8 cellular contexts compared by ENCODE assay signal in genomic region chr5:32504923-32505596, GRCh38.
A peak's percentile ranks its signal among the peaks of the same experiment; 100 is the strongest.
DNase-seq lines count a peak whose midpoint lies in the region; ATAC-seq and TF ChIP-seq lines count a peak whose summit lies in the region.

No MANE protein-coding gene starts in this region.

- ATAC-seq in left lung = peak; percentile 80
- no peak for ATAC-seq in activated T-helper 17 cell treated with anti-CD3 and anti-CD28 coated beads, Interleukin-2, amount 50 U/mL, for 72 hours (replicated peaks)
- ATAC-seq in activated CD8-positive, alpha-beta memory T cell treated with anti-CD3 and anti-CD28 coated beads, Interleukin-2, amount 10 ng/mL, durations not matched to agents 7 days and 5 days = no peak

- H3K36me3 ChIP-seq in left lung (no peaks in the 10 kb centered on the region), thymus (ENCODE audit: control insufficient read depth, insufficient read depth) (no peaks in the 10 kb centered on the region)

- peaks cover 0 to 50% of the 10 kb centered on the region in 2 donors for H3K27me3 ChIP-seq in left lung
- H3K27me3 ChIP-seq in thymus (ENCODE audit: control insufficient read depth, insufficient read depth) = no peaks in the 10 kb centered on the region

- peak; percentile 90 for DNase-seq in HCEC 1CT
- peak; percentile 89 for DNase-seq in NCI-H2196 (lab: John Stamatoyannopoulos, UW; ENCODE audit: unreplicated experiment)
- peak; percentile 60 for DNase-seq in MCF 10A (ENCODE audit: unreplicated experiment)
- peak in 1 of 2 donors; percentile 56 for DNase-seq in left lung
- DNase-seq in GM10248 (ENCODE audit: extremely low spot score) = no peak
- no peak for DNase-seq in activated CD8-positive, alpha-beta memory T cell treated with anti-CD3 and anti-CD28 coated beads, Interleukin-2, amount 10 ng/mL, durations not matched to agents 7 days and 5 days

- TF ChIP-seq CTCF in MCF 10A (IDR thresholded peaks at IDR 0.05; ENCODE audit: unreplicated experiment) (no peak), left lung (IDR thresholded peaks at IDR 0.05) (no peak), GM10248 (IDR thresholded peaks at IDR 0.05; ENCODE audit: control extremely low read depth, extremely low read depth, low read depth, missing control alignments) (no peak)

- CTCF ChIA-PET in MCF 10A (lab: Yijun Ruan, JAX) = interaction anchor here (0.7 to 4.9 kb wide), 5 partner anchors 16 to 461 kb away, joined by 3 to 42 read pairs (median 3); no protein-coding TSS in a partner anchor
- CTCF ChIA-PET in GM10248 (lab: Yijun Ruan, JAX) = interaction anchor here (1.2 to 3.8 kb wide), 4 partner anchors 9 to 85 kb away, joined by 3 to 33 read pairs (median 12); no protein-coding TSS in a partner anchor
- CTCF ChIA-PET in activated CD8-positive, alpha-beta memory T cell treated with anti-CD3 and anti-CD28 coated beads, Interleukin-2, amount 10 ng/mL, durations not matched to agents 7 days and 5 days (lab: Charles Lee) = interaction anchor here (2.0 kb wide), 1 partner anchor 85 kb away, joined by 12 read pairs; no protein-coding TSS in a partner anchor

- no TSS peak for BruUV-seq in MCF 10A (replicated peaks; lab: Mats Ljungman, UMichigan)

- no peak overlapping the region for H3K4me3 Mint-ChIP-seq in MCF 10A (ENCODE audit: unreplicated experiment)
- H3K4me3 Mint-ChIP-seq in activated T-helper 17 cell treated with anti-CD3 and anti-CD28 coated beads, Interleukin-2, amount 50 U/mL, for 72 hours = no peak overlapping the region
- H3K4me3 Mint-ChIP-seq in activated CD8-positive, alpha-beta memory T cell treated with anti-CD3 and anti-CD28 coated beads, Interleukin-2, amount 10 ng/mL, durations not matched to agents 7 days and 5 days = no peak overlapping the region

- peak overlapping the region in 1 of 2 donors; percentile 26 for H3K27ac ChIP-seq in left lung
- peak overlapping the region; percentile 31 for H3K27ac ChIP-seq in thymus (ENCODE audit: low read depth)

- no peak overlapping the region for H3K27ac Mint-ChIP-seq in MCF 10A (ENCODE audit: low read depth, unreplicated experiment)
- no peak overlapping the region for H3K27ac Mint-ChIP-seq in activated T-helper 17 cell treated with anti-CD3 and anti-CD28 coated beads, Interleukin-2, amount 50 U/mL, for 72 hours
- no peak overlapping the region for H3K27ac Mint-ChIP-seq in activated CD8-positive, alpha-beta memory T cell treated with anti-CD3 and anti-CD28 coated beads, Interleukin-2, amount 10 ng/mL, durations not matched to agents 7 days and 5 days

- H3K9me3 ChIP-seq in left lung = no peaks in the 10 kb centered on the region
- no peaks in the 10 kb centered on the region for H3K9me3 ChIP-seq in thymus (ENCODE audit: control insufficient read depth)

- H3K4me1 ChIP-seq in left lung (peaks cover 0 to 16% of the 10 kb centered on the region in 2 donors), thymus (ENCODE audit: control insufficient read depth, insufficient read depth, low read length) (peaks cover 6% of the 10 kb centered on the region)

- no peaks in the 10 kb centered on the region for H3K9me3 Mint-ChIP-seq in MCF 10A (ENCODE audit: unreplicated experiment)
- no peaks in the 10 kb centered on the region for H3K9me3 Mint-ChIP-seq in activated T-helper 17 cell treated with anti-CD3 and anti-CD28 coated beads, Interleukin-2, amount 50 U/mL, for 72 hours
- no peaks in the 10 kb centered on the region for H3K9me3 Mint-ChIP-seq in activated CD8-positive, alpha-beta memory T cell treated with anti-CD3 and anti-CD28 coated beads, Interleukin-2, amount 10 ng/mL, durations not matched to agents 7 days and 5 days (ENCODE audit: low read depth)

- peaks cover 6% of the 10 kb centered on the region for H3K4me1 Mint-ChIP-seq in MCF 10A (ENCODE audit: insufficient read depth, unreplicated experiment)
- peaks cover 8% of the 10 kb centered on the region for H3K4me1 Mint-ChIP-seq in activated T-helper 17 cell treated with anti-CD3 and anti-CD28 coated beads, Interleukin-2, amount 50 U/mL, for 72 hours
- H3K4me1 Mint-ChIP-seq in activated CD8-positive, alpha-beta memory T cell treated with anti-CD3 and anti-CD28 coated beads, Interleukin-2, amount 10 ng/mL, durations not matched to agents 7 days and 5 days = peaks cover 4% of the 10 kb centered on the region

- no peaks in the 10 kb centered on the region for H3K36me3 Mint-ChIP-seq in MCF 10A (ENCODE audit: insufficient read depth, unreplicated experiment)
- H3K36me3 Mint-ChIP-seq in activated T-helper 17 cell treated with anti-CD3 and anti-CD28 coated beads, Interleukin-2, amount 50 U/mL, for 72 hours (ENCODE audit: low read depth) = no peaks in the 10 kb centered on the region
- H3K36me3 Mint-ChIP-seq in activated CD8-positive, alpha-beta memory T cell treated with anti-CD3 and anti-CD28 coated beads, Interleukin-2, amount 10 ng/mL, durations not matched to agents 7 days and 5 days = no peaks in the 10 kb centered on the region

- intact Hi-C loops in MCF 10A (cut with micrococcal nuclease) (no loop called here), left lung (cut with DNase I) (no loop called here)

- no peak overlapping the region for H3K4me3 ChIP-seq in left lung
- H3K4me3 ChIP-seq in thymus (ENCODE audit: low read length) = no peak overlapping the region

- H3K27me3 Mint-ChIP-seq in MCF 10A (ENCODE audit: insufficient read depth, unreplicated experiment) = no peaks in the 10 kb centered on the region
- H3K27me3 Mint-ChIP-seq in activated T-helper 17 cell treated with anti-CD3 and anti-CD28 coated beads, Interleukin-2, amount 50 U/mL, for 72 hours = peaks cover 6% of the 10 kb centered on the region
- H3K27me3 Mint-ChIP-seq in activated CD8-positive, alpha-beta memory T cell treated with anti-CD3 and anti-CD28 coated beads, Interleukin-2, amount 10 ng/mL, durations not matched to agents 7 days and 5 days = peaks cover 20% of the 10 kb centered on the region

- POLR2A ChIA-PET in MCF 10A (lab: Yijun Ruan, JAX) = interaction anchor here (0.6 to 1.5 kb wide), 4 partner anchors 8 to 85 kb away, joined by 3 to 4 read pairs (median 3); partner anchors contain the start of gene ZFR
- POLR2A ChIA-PET in GM10248 (lab: Yijun Ruan, JAX) = interaction anchor here (0.6 kb wide), 2 partner anchors 131 to 941 kb away, joined by 3 read pairs; no protein-coding TSS in a partner anchor

- 5% methylated on average over 10 of the region's 10 CpGs for WGBS in thymus

Comparison
In these comparisons a context has a peak if more than half of its experiments do, and no peak if none do; other contexts are left out.
1. DNase-seq: peak in HCEC 1CT (single experiment), NCI-H2196 (single experiment) and MCF 10A (single experiment); none in GM10248 (single experiment) and activated CD8-positive, alpha-beta memory T cell treated with anti-CD3 and anti-CD28 coated beads, Interleukin-2, amount 10 ng/mL, durations not matched to agents 7 days and 5 days (single experiment).